In genomic region chr4:113759696-113760093, GRCh38 we compare ENCODE assay signal across 9 cellular contexts. TPM values are rescaled to one million over a fixed set of nuclear protein-coding genes. Genes with fewer than 3 reads are reported as not detected.
DNase-seq lines count a peak whose midpoint lies in the region; ATAC-seq lines count a peak whose summit lies in the region.
"Had no signal": no experiment of that assay in that cellular context is flagged by ENCODE, and none has a peak within 500 bp of the region (broad histone marks: within the 10 kb centered on the region; RNA-seq: fewer than 3 reads in every experiment).

No MANE protein-coding gene starts in this region.

- peak overlapping the region; percentile 84 for H3K4me3 ChIP-seq in iPS-20b (ENCODE audit: low read length)

- DNase-seq in NCI-H2171 treated with DMSO at 0.1 percent for 48 hours (lab: John Stamatoyannopoulos, UW) (peak; percentile 34), NCI-H2171 (lab: John Stamatoyannopoulos, UW) (no peak), Ammon's horn (ENCODE audit: low spot score) (no peak), cortex of kidney (lab: John Stamatoyannopoulos, UW) (no peak), SKM-1 treated with dmso at 0.1 percent for 144 hours (lab: John Stamatoyannopoulos, UW; ENCODE audit: unreplicated experiment) (no peak)
- DNase-seq in activated CD8-positive, alpha-beta T cell treated with anti-CD3 and anti-CD28 coated beads, Interleukin-2, amount 10 ng/mL, durations not matched to agents 7 days and 5 days, result no peak
- DNase-seq in stimulated activated naive CD8-positive, alpha-beta T cell treated with anti-CD3 and anti-CD28 coated beads, Interleukin-15, amount 100 ng/mL, for 72 hours, result no peak

- H3K9me3 Mint-ChIP-seq in activated CD8-positive, alpha-beta T cell treated with anti-CD3 and anti-CD28 coated beads, Interleukin-2, amount 10 ng/mL, durations not matched to agents 7 days and 5 days (ENCODE audit: insufficient read depth), result no peaks in the 10 kb centered on the region
- H3K9me3 Mint-ChIP-seq in stimulated activated naive CD8-positive, alpha-beta T cell treated with anti-CD3 and anti-CD28 coated beads, Interleukin-15, amount 100 ng/mL, for 72 hours, result no peaks in the 10 kb centered on the region

- no peak overlapping the region for H3K27ac ChIP-seq in iPS-20b (ENCODE audit: low read length)
- H3K27ac ChIP-seq: SK-N-MC had no signal

- ATAC-seq in activated CD8-positive, alpha-beta T cell treated with anti-CD3 and anti-CD28 coated beads, Interleukin-2, amount 10 ng/mL, durations not matched to agents 7 days and 5 days, result no peak
- ATAC-seq in stimulated activated naive CD8-positive, alpha-beta T cell treated with anti-CD3 and anti-CD28 coated beads, Interleukin-15, amount 100 ng/mL, for 72 hours, result no peak

- POLR2A ChIA-PET in activated CD8-positive, alpha-beta T cell treated with anti-CD3 and anti-CD28 coated beads, Interleukin-2, amount 10 ng/mL, durations not matched to agents 7 days and 5 days (lab: Charles Lee), result interaction anchor here (0.8 to 2.4 kb wide), 3 partner anchors 75 to 212 kb away, joined by 3 to 10 read pairs (median 5); no protein-coding TSS in a partner anchor

- H3K36me3 ChIP-seq in iPS-20b (ENCODE audit: insufficient read depth, low read depth, low read length), result no peaks in the 10 kb centered on the region

- no peaks in the 10 kb centered on the region for H3K9me3 ChIP-seq in iPS-20b (ENCODE audit: insufficient read depth, low read depth, low read length)

- H3K27me3 Mint-ChIP-seq in activated CD8-positive, alpha-beta T cell treated with anti-CD3 and anti-CD28 coated beads, Interleukin-2, amount 10 ng/mL, durations not matched to agents 7 days and 5 days (ENCODE audit: low read depth), result no peaks in the 10 kb centered on the region
- H3K27me3 Mint-ChIP-seq in stimulated activated naive CD8-positive, alpha-beta T cell treated with anti-CD3 and anti-CD28 coated beads, Interleukin-15, amount 100 ng/mL, for 72 hours, result no peaks in the 10 kb centered on the region

- H3K4me1 Mint-ChIP-seq in activated CD8-positive, alpha-beta T cell treated with anti-CD3 and anti-CD28 coated beads, Interleukin-2, amount 10 ng/mL, durations not matched to agents 7 days and 5 days (ENCODE audit: low read depth), result peaks cover 44% of the 10 kb centered on the region
- peaks cover 40% of the 10 kb centered on the region for H3K4me1 Mint-ChIP-seq in stimulated activated naive CD8-positive, alpha-beta T cell treated with anti-CD3 and anti-CD28 coated beads, Interleukin-15, amount 100 ng/mL, for 72 hours

- H3K9ac ChIP-seq in iPS-20b (ENCODE audit: low read depth, low read length), result no peak overlapping the region; the same call in 1 of the 2 replicates

- H3K4me3 Mint-ChIP-seq in activated CD8-positive, alpha-beta T cell treated with anti-CD3 and anti-CD28 coated beads, Interleukin-2, amount 10 ng/mL, durations not matched to agents 7 days and 5 days, result peak overlapping the region; percentile 93
- peak overlapping the region; percentile 88 to 97 for H3K4me3 Mint-ChIP-seq in stimulated activated naive CD8-positive, alpha-beta T cell treated with anti-CD3 and anti-CD28 coated beads, Interleukin-15, amount 100 ng/mL, for 72 hours

- CTCF ChIA-PET in activated CD8-positive, alpha-beta T cell treated with anti-CD3 and anti-CD28 coated beads, Interleukin-2, amount 10 ng/mL, durations not matched to agents 7 days and 5 days (lab: Charles Lee), result interaction anchor here (0.6 to 1.7 kb wide), 3 partner anchors 177 to 212 kb away, joined by 3 to 7 read pairs (median 3); no protein-coding TSS in a partner anchor

- peaks cover 35% of the 10 kb centered on the region for H3K36me3 Mint-ChIP-seq in activated CD8-positive, alpha-beta T cell treated with anti-CD3 and anti-CD28 coated beads, Interleukin-2, amount 10 ng/mL, durations not matched to agents 7 days and 5 days (ENCODE audit: low read depth)

- peaks cover 24% of the 10 kb centered on the region for H3K4me1 ChIP-seq in iPS-20b (ENCODE audit: insufficient read depth, low read length)

- H3K27ac Mint-ChIP-seq in activated CD8-positive, alpha-beta T cell treated with anti-CD3 and anti-CD28 coated beads, Interleukin-2, amount 10 ng/mL, durations not matched to agents 7 days and 5 days, result peak overlapping the region; percentile 100
- peak overlapping the region; percentile 77 to 99 for H3K27ac Mint-ChIP-seq in stimulated activated naive CD8-positive, alpha-beta T cell treated with anti-CD3 and anti-CD28 coated beads, Interleukin-15, amount 100 ng/mL, for 72 hours

- H3K27me3 ChIP-seq in iPS-20b (ENCODE audit: insufficient read depth, low read length), result peaks cover 25% of the 10 kb centered on the region

RNA-seq across cellular contexts. Expression of gene CAMK2D, which starts 1.8 kb away (rescaled TPM):
- total RNA-seq in activated CD8-positive, alpha-beta T cell treated with anti-CD3 and anti-CD28 coated beads, Interleukin-2, amount 10 ng/mL, durations not matched to agents 7 days and 5 days, result 10 to 100 TPM; 30.7 to 31.1 TPM
